18 cellular contexts compared by ENCODE assay signal in the genomic region with DNA sequence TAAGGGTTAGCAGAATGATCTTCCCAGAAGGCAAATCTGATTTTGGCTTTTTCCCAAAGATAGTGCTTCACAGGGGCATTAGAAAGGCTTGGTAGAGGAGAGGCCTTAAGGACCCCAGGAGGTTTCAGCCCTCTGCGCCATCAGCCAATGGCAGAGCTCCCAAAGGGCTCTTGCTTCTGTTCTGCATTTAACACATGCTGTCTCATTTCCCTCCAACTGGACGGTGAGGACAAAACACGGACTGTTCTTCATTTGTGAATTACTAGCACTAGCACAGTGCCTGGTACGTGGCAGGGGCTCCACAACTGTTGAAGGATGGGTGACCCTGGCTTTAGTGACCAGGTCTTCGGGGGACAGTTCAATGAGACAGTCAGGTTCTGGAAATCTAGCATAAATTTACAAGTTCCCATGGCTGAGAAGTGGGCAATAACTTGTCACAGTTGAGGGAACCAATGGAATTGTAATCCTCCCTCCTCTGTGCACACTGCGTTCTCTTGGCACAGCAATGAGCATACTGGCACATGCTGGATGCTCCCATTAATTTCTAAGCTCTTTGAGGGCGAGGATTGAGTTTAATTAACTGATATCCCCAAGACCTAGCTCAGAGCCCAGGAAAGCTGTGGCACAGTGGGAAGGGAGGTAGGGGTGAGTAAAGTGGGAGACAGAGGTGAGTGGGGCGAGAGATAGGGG.
"Had no signal": no experiment of that assay in that cellular context is flagged by ENCODE, and none has a peak within 500 bp of the region (broad histone marks: within the 10 kb centered on the region; RNA-seq: fewer than 3 reads in every experiment).

No MANE protein-coding gene starts in this region.

- DNase-seq: activated CD4-positive, alpha-beta T cell treated with anti-CD3 and anti-CD28 coated beads, Interleukin-2, amount 50 U/mL, for 1 hour; activated CD4-positive, CD25-positive, alpha-beta regulatory T cell; activated naive CD4-positive, alpha-beta T cell; activated naive CD8-positive, alpha-beta T cell treated with anti-CD3 and anti-CD28 coated beads, Interleukin-2, amount 10 ng/mL, durations not matched to agents 7 days and 5 days; dermis blood vessel endothelial cell; effector memory CD8-positive, alpha-beta T cell; foreskin melanocyte; head of caudate nucleus; mesendoderm; occipital lobe; stimulated activated CD4-positive, alpha-beta T cell treated with anti-CD3 and anti-CD28 coated beads, Interleukin-1b, Interleukin-23, amount 100 ng/mL, for 48 hours; uterus had no signal

- H3K36me3 ChIP-seq: breast epithelium, uterus had no signal

- H3K27me3 Mint-ChIP-seq: activated naive CD8-positive, alpha-beta T cell treated with anti-CD3 and anti-CD28 coated beads, Interleukin-2, amount 10 ng/mL, durations not matched to agents 7 days and 5 days; effector memory CD8-positive, alpha-beta T cell; natural killer cell treated with Interleukin-12 subunit alpha and Interleukin-12 subunit beta and Interleukin-15 and Interleukin-18, amount 100 ng/mL, for 72 hours had no signal

- ATAC-seq: effector memory CD8-positive, alpha-beta T cell; natural killer cell treated with Interleukin-12 subunit alpha and Interleukin-12 subunit beta and Interleukin-15 and Interleukin-18, amount 100 ng/mL, for 72 hours; sciatic nerve had no signal

- H3K27me3 ChIP-seq: breast epithelium, tibial artery, uterus had no signal

- H3K4me3 Mint-ChIP-seq: activated naive CD8-positive, alpha-beta T cell treated with anti-CD3 and anti-CD28 coated beads, Interleukin-2, amount 10 ng/mL, durations not matched to agents 7 days and 5 days; activated T-helper 1 cell treated with anti-CD3 and anti-CD28 coated beads, Interleukin-12 subunit alpha, Interleukin-12 subunit beta, Interleukin-2, Interleukin-4 antibody, amounts not matched to agents 30 ng/mL and 10 ng/mL and 1 ng/mL, durations not matched to agents 14 hours and 24 hours and 36 hours; effector memory CD8-positive, alpha-beta T cell; natural killer cell treated with Interleukin-12 subunit alpha and Interleukin-12 subunit beta and Interleukin-15 and Interleukin-18, amount 100 ng/mL, for 72 hours; T-helper 2 cell treated with Interferon-gamma antibody and Interleukin-4, amounts not matched to agents 5 μg/mL and 100 μg/mL, for 36 hours had no signal

- H3K27ac Mint-ChIP-seq: activated naive CD8-positive, alpha-beta T cell treated with anti-CD3 and anti-CD28 coated beads, Interleukin-2, amount 10 ng/mL, durations not matched to agents 7 days and 5 days; activated T-helper 1 cell treated with anti-CD3 and anti-CD28 coated beads, Interleukin-12 subunit alpha, Interleukin-12 subunit beta, Interleukin-2, Interleukin-4 antibody, amounts not matched to agents 30 ng/mL and 10 ng/mL and 1 ng/mL, durations not matched to agents 14 hours and 24 hours and 36 hours; natural killer cell treated with Interleukin-12 subunit alpha and Interleukin-12 subunit beta and Interleukin-15 and Interleukin-18, amount 100 ng/mL, for 72 hours; T-helper 2 cell treated with Interferon-gamma antibody and Interleukin-4, amounts not matched to agents 5 μg/mL and 100 μg/mL, for 36 hours had no signal

- H3K4me1 ChIP-seq: breast epithelium, tibial artery, uterus had no signal

- H3K4me1 Mint-ChIP-seq: activated naive CD8-positive, alpha-beta T cell treated with anti-CD3 and anti-CD28 coated beads, Interleukin-2, amount 10 ng/mL, durations not matched to agents 7 days and 5 days had no signal

- H3K4me3 ChIP-seq: breast epithelium, tibial artery, uterus had no signal

- H3K9me3 Mint-ChIP-seq: activated naive CD8-positive, alpha-beta T cell treated with anti-CD3 and anti-CD28 coated beads, Interleukin-2, amount 10 ng/mL, durations not matched to agents 7 days and 5 days; activated T-helper 1 cell treated with anti-CD3 and anti-CD28 coated beads, Interleukin-12 subunit alpha, Interleukin-12 subunit beta, Interleukin-2, Interleukin-4 antibody, amounts not matched to agents 30 ng/mL and 10 ng/mL and 1 ng/mL, durations not matched to agents 14 hours and 24 hours and 36 hours; effector memory CD8-positive, alpha-beta T cell; natural killer cell treated with Interleukin-12 subunit alpha and Interleukin-12 subunit beta and Interleukin-15 and Interleukin-18, amount 100 ng/mL, for 72 hours; T-helper 2 cell treated with Interferon-gamma antibody and Interleukin-4, amounts not matched to agents 5 μg/mL and 100 μg/mL, for 36 hours had no signal

- H3K27ac ChIP-seq: tibial artery, uterus had no signal

- H3K9me3 ChIP-seq: breast epithelium, tibial artery, uterus had no signal
